1 cellular context compared by ENCODE assay signal in genomic region chr3:58640700-58641372, GRCh38.
TF ChIP-seq lines count a peak whose summit lies in the region.

No MANE protein-coding gene starts in this region.

TF ChIP-seq in H1, 55 proteins besides CTCF, POLR2A, EP300 and RAD21 (continued from another document):
- no peak for TF ChIP-seq NRF1 (IDR thresholded peaks at IDR 0.05; ENCODE audit: low read depth, low read length)
- no peak for TF ChIP-seq RFX5 (IDR thresholded peaks at IDR 0.05; ENCODE audit: borderline replicate concordance, low read depth, low read length)
- no peak for TF ChIP-seq BACH1 (IDR thresholded peaks at IDR 0.05; ENCODE audit: low read length)
- no peak for TF ChIP-seq E2F6 (IDR thresholded peaks at IDR 0.05)
